ENCODE assay signal across 8 cellular contexts in genomic region chr18:9613550-9614400, GRCh38. TPM values are rescaled to one million over a fixed set of nuclear protein-coding genes. Genes with fewer than 3 reads are reported as not detected.
DNase-seq lines count a peak whose midpoint lies in the region; TF ChIP-seq lines count a peak whose summit lies in the region.

No MANE protein-coding gene starts in this region.

- no peaks in the 10 kb centered on the region for H3K27me3 Mint-ChIP-seq in chondrocyte (ENCODE audit: low read depth)

- H3K4me3 ChIP-seq in GM12875 (ENCODE audit: low read depth, low read length), result peak overlapping the region; percentile 91
- H3K4me3 ChIP-seq in HEK293 (ENCODE audit: low read depth, low read length), result peak overlapping the region; percentile 72

- peak overlapping the region; percentile 98 for H3K4me3 Mint-ChIP-seq in chondrocyte (ENCODE audit: unreplicated experiment)

- no peaks in the 10 kb centered on the region for H3K9me3 Mint-ChIP-seq in chondrocyte (ENCODE audit: low read depth)

- H3K4me1 ChIP-seq in HEK293 (ENCODE audit: control insufficient read depth, insufficient read depth, low read length), result peaks cover 8% of the 10 kb centered on the region; the same call in 1 of the 2 replicates

- no peaks in the 10 kb centered on the region for H3K27me3 ChIP-seq in layer of hippocampus (ENCODE audit: control insufficient read depth, insufficient read depth, low read length)

- CTCF ChIA-PET in HEK293 (lab: Yijun Ruan, JAX), result interaction anchor here (1.1 kb wide), 1 partner anchor 69 kb away, joined by 5 read pairs; no protein-coding TSS in a partner anchor

- peaks cover 57% of the 10 kb centered on the region for H3K4me1 Mint-ChIP-seq in chondrocyte (ENCODE audit: low read depth)

- DNase-seq in MV-4-11 (lab: John Stamatoyannopoulos, UW) (peak; percentile 12), chondrocyte (ENCODE audit: low spot score) (no peak), cerebellar nuclear complex (lab: John Stamatoyannopoulos, UW) (no peak)
- peak; percentile 16 for DNase-seq in activated CD4-positive, alpha-beta T cell treated with anti-CD3 and anti-CD28 coated beads for 1 hour
- DNase-seq in stimulated activated CD4-positive, alpha-beta T cell treated with anti-CD3 and anti-CD28 coated beads, Interleukin-15, amount 100 ng/mL, for 24 hours, result peak; percentile 61

- no peaks in the 10 kb centered on the region for H3K9me3 ChIP-seq in HEK293 (ENCODE audit: control insufficient read depth, insufficient read depth, low read depth, low read length)

- H3K36me3 Mint-ChIP-seq in chondrocyte (ENCODE audit: low read depth), result peaks cover 6% of the 10 kb centered on the region

- peak overlapping the region; percentile 87 for H3K27ac ChIP-seq in HEK293 (ENCODE audit: extremely low read depth, low read depth, low read length)
- H3K27ac ChIP-seq in layer of hippocampus (ENCODE audit: low read depth, low read length), result peak overlapping the region; percentile 92

- POLR2A ChIA-PET in HEK293 (lab: Yijun Ruan, JAX), result no interaction called here

- TF ChIP-seq CTCF in GM12875 (IDR thresholded peaks at IDR 0.05; ENCODE audit: borderline replicate concordance, insufficient read depth, low read depth, low read length) (no peak), HEK293 (tag by site-specific recombination; IDR thresholded peaks at IDR 0.05) (peak; percentile 41), chondrocyte (IDR thresholded peaks at IDR 0.05) (peak; percentile 54)

- H3K27ac Mint-ChIP-seq in chondrocyte (ENCODE audit: unreplicated experiment), result peak overlapping the region; percentile 96

- peaks cover 4 to 15% of the 10 kb centered on the region in 2 experiments for H3K36me3 ChIP-seq in HEK293 (ENCODE audit: control insufficient read depth in 2 of 2, insufficient read depth in 1 of 2, low read length in 2 of 2)

TF ChIP-seq in HEK293, 187 proteins besides CTCF, POLR2A, EP300 and RAD21 (continues in another document):
- TF ChIP-seq ZBTB20 (tag by site-specific recombination; IDR thresholded peaks at IDR 0.05), result peak; percentile 88
- peak; percentile 93 for TF ChIP-seq PRDM10 (tag by site-specific recombination; IDR thresholded peaks at IDR 0.05)
- peak; percentile 40 for TF ChIP-seq OSR2 (tag by site-specific recombination; IDR thresholded peaks at IDR 0.05)
- TF ChIP-seq ZNF335 (tag by site-specific recombination; conservative IDR thresholded peaks at IDR 0.05), result peak; percentile 74
- no peak for TF ChIP-seq HIC1 (tag by site-specific recombination; IDR thresholded peaks at IDR 0.05)
- peak; percentile 64 for TF ChIP-seq ZBTB26 (tag by site-specific recombination; optimal IDR thresholded peaks at IDR 0.05)
- peak; percentile 64 for TF ChIP-seq GLIS2 (tag by site-specific recombination; IDR thresholded peaks at IDR 0.05)
- TF ChIP-seq ZXDB (tag by site-specific recombination; IDR thresholded peaks at IDR 0.05), result peak; percentile 69
- TF ChIP-seq ZNF529 (tag by site-specific recombination; IDR thresholded peaks at IDR 0.05; ENCODE audit: insufficient replicate concordance), result no peak
- no peak for TF ChIP-seq ZNF391 (tag by site-specific recombination; IDR thresholded peaks at IDR 0.05; ENCODE audit: borderline replicate concordance, low read depth)
- peak; percentile 53 for TF ChIP-seq SP2 (tag by site-specific recombination; IDR thresholded peaks at IDR 0.05)
- no peak for TF ChIP-seq ZNF16 (tag by site-specific recombination; IDR thresholded peaks at IDR 0.05; ENCODE audit: low read depth)
- TF ChIP-seq ZNF302 (tag by site-specific recombination; IDR thresholded peaks at IDR 0.05; ENCODE audit: low read depth), result no peak
- no peak for TF ChIP-seq YY2 (tag by site-specific recombination; IDR thresholded peaks at IDR 0.05)
- TF ChIP-seq ZBTB48 (tag by site-specific recombination; IDR thresholded peaks at IDR 0.05), result 0 out of 2 replicates have a peak, but pooled peaks have one; percentile 18
- no peak for TF ChIP-seq ZNF354C (tag by site-specific recombination; IDR thresholded peaks at IDR 0.05; ENCODE audit: borderline replicate concordance, low read depth)
- no peak for TF ChIP-seq ZNF24 (tag by site-specific recombination; IDR thresholded peaks at IDR 0.05)
- no peak for TF ChIP-seq ZNF670 (tag by site-specific recombination; IDR thresholded peaks at IDR 0.05; ENCODE audit: low read depth)
- no peak for TF ChIP-seq ZNF571 (tag by site-specific recombination; IDR thresholded peaks at IDR 0.05)
- TF ChIP-seq SP3 (tag by site-specific recombination; IDR thresholded peaks at IDR 0.05), result peak; percentile 50
- no peak for TF ChIP-seq ZNF426 (tag by site-specific recombination; IDR thresholded peaks at IDR 0.05)
- no peak for TF ChIP-seq ZNF707 (tag by site-specific recombination; IDR thresholded peaks at IDR 0.05)
- peak; percentile 23; the same call in 1 of the 2 replicates for TF ChIP-seq EGR2 (tag by site-specific recombination; IDR thresholded peaks at IDR 0.05; ENCODE audit: low read depth)
- no peak for TF ChIP-seq ZNF423 (tag by site-specific recombination; IDR thresholded peaks at IDR 0.05)
- no peak for TF ChIP-seq ZNF473 (tag by site-specific recombination; IDR thresholded peaks at IDR 0.05)
- no peak for TF ChIP-seq ELK4 (IDR thresholded peaks at IDR 0.05; ENCODE audit: borderline replicate concordance, low read depth, low read length)
- TF ChIP-seq ZNF223 (tag by site-specific recombination; IDR thresholded peaks at IDR 0.05), result no peak

RNA-seq across cellular contexts. Expression of gene PPP4R1, which starts 0.6 kb away (rescaled TPM):
- 105 to 110 TPM (median 108 TPM) in 3 replicates for total RNA-seq in chondrocyte

Comparison
In these comparisons a context has a peak if more than half of its experiments do, and no peak if none do; other contexts are left out.
1. DNase-seq: peak in MV-4-11 (single experiment), activated CD4-positive, alpha-beta T cell treated with anti-CD3 and anti-CD28 coated beads for 1 hour (single experiment) and stimulated activated CD4-positive, alpha-beta T cell treated with anti-CD3 and anti-CD28 coated beads, Interleukin-15, amount 100 ng/mL, for 24 hours (single experiment); none in chondrocyte (single experiment) and cerebellar nuclear complex (0 of 2).